ENCODE assay signal across 12 cellular contexts in the genomic region with DNA sequence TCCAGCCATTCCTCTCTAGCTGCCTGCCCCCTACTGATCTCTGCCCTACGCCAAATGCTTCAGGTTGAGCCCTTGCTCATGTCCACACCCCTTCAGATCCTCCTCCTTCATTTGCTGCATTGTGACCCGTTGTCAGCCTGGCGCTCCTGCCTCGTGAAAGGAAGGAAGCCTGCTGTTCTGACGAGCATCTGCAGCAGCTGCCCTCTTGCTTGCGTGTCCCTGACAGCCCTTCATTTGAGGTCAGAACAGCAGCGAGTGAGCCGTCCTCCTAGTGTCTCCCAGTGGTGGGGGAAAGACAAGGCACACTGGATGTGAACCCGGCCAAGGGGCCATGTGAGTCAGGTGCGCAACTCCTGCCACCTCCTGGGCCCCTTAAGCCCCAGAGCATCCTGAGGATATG. TPM values are rescaled to one million over a fixed set of nuclear protein-coding genes. Genes with fewer than 3 reads are reported as not detected.
DNase-seq lines count a peak whose midpoint lies in the region; ATAC-seq and TF ChIP-seq lines count a peak whose summit lies in the region.
"Had no signal": no experiment of that assay in that cellular context is flagged by ENCODE, and none has a peak within 500 bp of the region (broad histone marks: within the 10 kb centered on the region; RNA-seq: fewer than 3 reads in every experiment).

No MANE protein-coding gene starts in this region.

- H2AFZ ChIP-seq in HCT116 (ENCODE audit: low read depth, low read length, poor library complexity, severe bottlenecking): no peak overlapping the region

- H2BK120ac ChIP-seq in mesendoderm (ENCODE audit: low read depth, low read length): no peak overlapping the region

- POLR2A ChIA-PET in HCT116 (lab: Charles Lee): no interaction called here

- H3K18ac ChIP-seq in mesendoderm (ENCODE audit: low read length): no peak overlapping the region

- H3K79me2 ChIP-seq in HCT116 (ENCODE audit: insufficient read depth, low read length) (no peaks in the 10 kb centered on the region), mesendoderm (ENCODE audit: control insufficient read depth, insufficient read depth, low read length) (no peaks in the 10 kb centered on the region)

- no peak for TF ChIP-seq CTCF in HCT116 (IDR thresholded peaks at IDR 0.05 in 2 of 3, conservative IDR thresholded peaks at IDR 0.05 in 1 of 3; ENCODE audit: borderline replicate concordance in 1 of 3, insufficient read depth in 1 of 3, low read depth in 2 of 3, low read length in 2 of 3)
- TF ChIP-seq CTCF in esophagus muscularis mucosa (IDR thresholded peaks at IDR 0.05): no peak

- DNase-seq in Daoy (ENCODE audit: low read depth) (peak; percentile 34), HCT116 (ENCODE audit: low read depth, low spot score) (no peak), SW480 (ENCODE audit: low spot score) (peak; percentile 64), mesendoderm (peak; percentile 84), esophagus muscularis mucosa (ENCODE audit: extremely low spot score) (no peak), hippocampal formation (lab: John Stamatoyannopoulos, UW) (no peak)
- DNase-seq: activated T-cell treated with anti-CD3 and anti-CD28 coated beads for 4 hours, left ventricle myocardium superior, NCI-H2081 treated with DMSO at 0.1 percent for 48 hours, uterus had no signal

- H3K4me2 ChIP-seq in HCT116 (ENCODE audit: low read length): no peak overlapping the region
- no peak overlapping the region for H3K4me2 ChIP-seq in mesendoderm (ENCODE audit: low read length)

- WGBS in mesendoderm (ENCODE audit: extremely low coverage, insufficient coverage, low lambda C conversion rate): no CpG with 5 or more reads among the region's 10 CpGs
- WGBS in esophagus muscularis mucosa: 21% methylated on average over 9 of the region's 10 CpGs

- H3K9me2 ChIP-seq in HCT116 (ENCODE audit: insufficient read depth): no peaks in the 10 kb centered on the region

- no peaks in the 10 kb centered on the region for H3K9me3 ChIP-seq in HCT116 (ENCODE audit: control insufficient read depth in 1 of 2, insufficient read depth in 1 of 2, low read depth in 1 of 2, low read length in 2 of 2)
- no peaks in the 10 kb centered on the region for H3K9me3 ChIP-seq in esophagus muscularis mucosa
- H3K9me3 ChIP-seq: uterus had no signal

- no peak overlapping the region for H3K23ac ChIP-seq in mesendoderm (ENCODE audit: low read length)

- no peaks in the 10 kb centered on the region for H3K36me3 ChIP-seq in HCT116 (ENCODE audit: control insufficient read depth in 1 of 2, insufficient read depth in 2 of 2, low read length in 2 of 2)
- H3K36me3 ChIP-seq in mesendoderm (ENCODE audit: control insufficient read depth, insufficient read depth, low read length): no peaks in the 10 kb centered on the region
- H3K36me3 ChIP-seq in esophagus muscularis mucosa: no peaks in the 10 kb centered on the region
- H3K36me3 ChIP-seq: cardiac muscle cell, uterus had no signal

- no peak overlapping the region for H3K9ac ChIP-seq in HCT116 (ENCODE audit: low read length)
- H3K9ac ChIP-seq in mesendoderm (ENCODE audit: low read length): peak overlapping the region; percentile 4

- H2BK15ac ChIP-seq in mesendoderm (replicated peaks; ENCODE audit: low read depth): no peak overlapping the region

- no peak overlapping the region for H2BK5ac ChIP-seq in mesendoderm (ENCODE audit: low read length)

- intact Hi-C loops in HCT116 (cut with micrococcal nuclease): no loop called here
- intact Hi-C loops in esophagus muscularis mucosa (cut with DNase I): no loop called here

- H2AK5ac ChIP-seq in mesendoderm (ENCODE audit: low read length): no peak overlapping the region

- no peaks in the 10 kb centered on the region for H3K79me1 ChIP-seq in mesendoderm (ENCODE audit: low read length)

- H4K5ac ChIP-seq in mesendoderm (ENCODE audit: low read length): no peak overlapping the region

- no peak overlapping the region for H3K27ac ChIP-seq in HCT116 (ENCODE audit: low read depth, low read length)
- H3K27ac ChIP-seq in mesendoderm (ENCODE audit: low read depth, low read length): no peak overlapping the region
- no peak overlapping the region for H3K27ac ChIP-seq in esophagus muscularis mucosa (replicated peaks in 1 of 4)
- H3K27ac ChIP-seq: cardiac muscle cell, uterus had no signal

- H3K4me1 ChIP-seq in HCT116 (ENCODE audit: control insufficient read depth in 1 of 2, insufficient read depth in 2 of 2, low read length in 2 of 2) (peaks cover 0 to 9% of the 10 kb centered on the region in 2 experiments; a peak in 2 of 4 replicates), mesendoderm (ENCODE audit: control insufficient read depth, low read depth, low read length) (peaks cover 5% of the 10 kb centered on the region), esophagus muscularis mucosa (peaks cover 13 to 21% (median 18%) of the 10 kb centered on the region in 4 donors)
- H3K4me1 ChIP-seq: uterus had no signal

- RAD21 ChIA-PET in HCT116 (lab: Charles Lee; ENCODE audit: low non-redundant PET in 1 of 2, low total read pairs in 2 of 2, uncharacterized antibody in 2 of 2, unreplicated experiment in 2 of 2): no interaction called here

- BruUV-seq in HCT116 (replicated peaks; lab: Mats Ljungman, UMichigan): no TSS peak

- H4K8ac ChIP-seq in mesendoderm (ENCODE audit: low read depth, low read length): no peak overlapping the region

- no peak for TF ChIP-seq EP300 in esophagus muscularis mucosa (IDR thresholded peaks at IDR 0.05)

- H3K27me3 ChIP-seq in HCT116 (ENCODE audit: insufficient read depth, low read length) (no peaks in the 10 kb centered on the region), mesendoderm (ENCODE audit: insufficient read depth, low read length, poor library complexity) (peaks cover 6% of the 10 kb centered on the region), esophagus muscularis mucosa (peaks cover 4 to 97% (median 39%) of the 10 kb centered on the region in 4 donors)

- peak; percentile 50 for ATAC-seq in HCT116
- ATAC-seq in HG03520 (IDR thresholded peaks at IDR 0.05; ENCODE audit: unreplicated experiment): no peak
- ATAC-seq: left ventricle myocardium superior had no signal

- TF ChIP-seq POLR2A in HCT116 (IDR thresholded peaks at IDR 0.05; ENCODE audit: borderline replicate concordance, extremely low read depth, insufficient read depth, insufficient read length) (no peak), esophagus muscularis mucosa (IDR thresholded peaks at IDR 0.05; ENCODE audit: low read depth) (no peak)

- no peaks in the 10 kb centered on the region for H4K20me1 ChIP-seq in HCT116 (ENCODE audit: insufficient read depth)

- no peak overlapping the region for H3K4ac ChIP-seq in mesendoderm (ENCODE audit: low read depth, low read length)

- H3K4me3 ChIP-seq in HCT116 (replicated peaks in 1 of 2; ENCODE audit: low read depth in 1 of 2, low read length in 2 of 2) (no peak overlapping the region), mesendoderm (ENCODE audit: low read length) (no peak overlapping the region), esophagus muscularis mucosa (no peak overlapping the region)
- H3K4me3 ChIP-seq: cardiac muscle cell, uterus had no signal

- H3K56ac ChIP-seq in mesendoderm (ENCODE audit: low read length): peak overlapping the region; percentile 45

- CTCF ChIA-PET in HCT116 (lab: Charles Lee): no interaction called here

- TF ChIP-seq RAD21 in HCT116 (IDR thresholded peaks at IDR 0.05; ENCODE audit: low read depth): no peak

TF ChIP-seq in HCT116, 20 proteins besides CTCF, POLR2A, EP300 and RAD21 (continues in another document):
- no peak for TF ChIP-seq CBX3 (IDR thresholded peaks at IDR 0.05; ENCODE audit: low read depth)
- no peak for TF ChIP-seq JUND (IDR thresholded peaks at IDR 0.05)
- no peak for TF ChIP-seq EZH2 (IDR thresholded peaks at IDR 0.05)

RNA-seq across cellular contexts. Expression of gene PIANP, which starts 3.0 kb away (rescaled TPM):
- total RNA-seq in Daoy (2014; rRNA removed; shearing (Covaris generic)): 0.06 TPM in 1 of 2 replicates, not detected in the other
- total RNA-seq in HCT116 (2021; ENCODE audit: unreplicated experiment): not detected
- polyA plus RNA-seq in HCT116 (2012): 0.11 and 0.16 TPM in 2 replicates
- polyA plus RNA-seq in mesendoderm (2013, experiment 1 of 2): 2.7 TPM
- 2.8 TPM for polyA plus RNA-seq in mesendoderm (2013, experiment 2 of 2)
- 1 to 10 TPM in 1 of 4 donors, under 1 TPM in 3; 0.42 to 1.8 (median 0.60) TPM for total RNA-seq in esophagus muscularis mucosa

RNA-seq across cellular contexts. Expression of gene ZNF384, which starts 14.5 kb away (rescaled TPM):
- total RNA-seq in Daoy (2014; rRNA removed; shearing (Covaris generic)): 15.9 and 21.8 TPM in 2 replicates
- total RNA-seq in HCT116 (2021; ENCODE audit: unreplicated experiment) (73.4 TPM), esophagus muscularis mucosa (10 to 100 TPM; 32.8 to 55.4 (median 41.0) TPM)
- 70.4 and 70.7 TPM in 2 replicates for polyA plus RNA-seq in HCT116 (2012)
- 57.5 TPM for polyA plus RNA-seq in mesendoderm (2013, experiment 1 of 2)
- polyA plus RNA-seq in mesendoderm (2013, experiment 2 of 2): 61.4 TPM

RNA-seq across cellular contexts. Expression of gene COPS7A, which starts 20.2 kb away (rescaled TPM):
- total RNA-seq in Daoy (2014; rRNA removed; shearing (Covaris generic)): 88.4 and 96.6 TPM in 2 replicates
- total RNA-seq in HCT116 (2021; ENCODE audit: unreplicated experiment) (67.8 TPM), esophagus muscularis mucosa (10 to 100 TPM; 51.9 to 71.8 (median 63.0) TPM)
- 92.1 and 108 TPM in 2 replicates for polyA plus RNA-seq in HCT116 (2012)
- polyA plus RNA-seq in mesendoderm (2013, experiment 1 of 2): 34.9 TPM
- polyA plus RNA-seq in mesendoderm (2013, experiment 2 of 2): 35.6 TPM

RNA-seq across cellular contexts. Expression of gene ING4, which starts 40.7 kb away (rescaled TPM):
- 23.4 and 28.0 TPM in 2 replicates for total RNA-seq in Daoy (2014; rRNA removed; shearing (Covaris generic))
- total RNA-seq in HCT116 (2021; ENCODE audit: unreplicated experiment) (17.9 TPM), esophagus muscularis mucosa (10 to 100 TPM; 45.1 to 58.3 (median 49.9) TPM)
- 9.8 and 16.9 TPM in 2 replicates for polyA plus RNA-seq in HCT116 (2012)
- 11.7 TPM for polyA plus RNA-seq in mesendoderm (2013, experiment 1 of 2)
- polyA plus RNA-seq in mesendoderm (2013, experiment 2 of 2): 11.7 TPM

RNA-seq across cellular contexts. Expression of gene MLF2, which starts 49.3 kb away (rescaled TPM):
- 226 and 233 TPM in 2 replicates for total RNA-seq in Daoy (2014; rRNA removed; shearing (Covaris generic))
- total RNA-seq in HCT116 (2021; ENCODE audit: unreplicated experiment) (309 TPM), esophagus muscularis mucosa (100 to 1,000 TPM; 169 to 247 (median 214) TPM)
- polyA plus RNA-seq in HCT116 (2012): 328 and 383 TPM in 2 replicates
- 166 TPM for polyA plus RNA-seq in mesendoderm (2013, experiment 1 of 2)
- 166 TPM for polyA plus RNA-seq in mesendoderm (2013, experiment 2 of 2)

Comparison
In these comparisons a context has a peak if more than half of its experiments do, and no peak if none do; other contexts are left out.
1. DNase-seq: peak in Daoy (single experiment), SW480 (single experiment) and mesendoderm (single experiment); none in HCT116 (single experiment), esophagus muscularis mucosa (single experiment) and hippocampal formation (0 of 2).